Comparison of ENCODE assay signal across 15 cellular contexts in genomic region chr4:38490753-38491446, GRCh38.
A peak's percentile ranks its signal among the peaks of the same experiment; 100 is the strongest.
DNase-seq lines count a peak whose midpoint lies in the region; ATAC-seq, FAIRE-seq and TF ChIP-seq lines count a peak whose summit lies in the region.
"Had no signal": no experiment of that assay in that cellular context is flagged by ENCODE, and none has a peak within 500 bp of the region (broad histone marks: within the 10 kb centered on the region; RNA-seq: fewer than 3 reads in every experiment).

No MANE protein-coding gene starts in this region.

- peak overlapping the region; percentile 98 for H3K27ac Mint-ChIP-seq in activated naive CD4-positive, alpha-beta T cell treated with anti-CD3 and anti-CD28 coated beads, Interleukin-2, amount 50 U/mL, for 24 hours
- H3K27ac Mint-ChIP-seq: activated CD8-positive, alpha-beta memory T cell treated with anti-CD3 and anti-CD28 coated beads, Interleukin-2, amount 10 ng/mL, durations not matched to agents 7 days and 5 days had no signal

- no peaks in the 10 kb centered on the region for H3K9me3 ChIP-seq in keratinocyte (ENCODE audit: control insufficient read depth, low read depth, low read length)
- H3K9me3 ChIP-seq in sigmoid colon, result no peaks in the 10 kb centered on the region
- H3K9me3 ChIP-seq: prostate gland, uterus had no signal

- peak overlapping the region; percentile 87 for H3K4me3 Mint-ChIP-seq in activated naive CD4-positive, alpha-beta T cell treated with anti-CD3 and anti-CD28 coated beads, Interleukin-2, amount 50 U/mL, for 24 hours
- H3K4me3 Mint-ChIP-seq: activated CD8-positive, alpha-beta memory T cell treated with anti-CD3 and anti-CD28 coated beads, Interleukin-2, amount 10 ng/mL, durations not matched to agents 7 days and 5 days; CD14-positive monocyte had no signal

- no peak for TF ChIP-seq EP300 in sigmoid colon (IDR thresholded peaks at IDR 0.05)

- H3K27ac ChIP-seq in VCaP (peak overlapping the region; percentile 76), keratinocyte (ENCODE audit: control insufficient read depth, insufficient read depth, low read length) (no peak overlapping the region), sigmoid colon (peak overlapping the region in 3 of 4 donors; percentile 10 to 56 (median 34))
- H3K27ac ChIP-seq: uterus had no signal

- dilution Hi-C loops in keratinocyte (cut with MboI; ENCODE audit: extremely low pct_ligation_motif_present, low sequenced_read_pairs), result no loop called here

- no peaks in the 10 kb centered on the region for H3K9me1 ChIP-seq in keratinocyte (ENCODE audit: control insufficient read depth, extremely low read depth, insufficient read depth, low read length)

- TF ChIP-seq CTCF in VCaP (conservative IDR thresholded peaks at IDR 0.05) (no peak), keratinocyte (optimal IDR thresholded peaks at IDR 0.05 in 1 of 3, IDR thresholded peaks at IDR 0.05 in 1 of 3, conservative IDR thresholded peaks at IDR 0.05 in 1 of 3; ENCODE audit: extremely low read depth in 1 of 3, insufficient read depth in 2 of 3, low read length in 3 of 3) (no peak), sigmoid colon (IDR thresholded peaks at IDR 0.05) (no peak)

- no peaks in the 10 kb centered on the region for H3K36me3 ChIP-seq in keratinocyte (ENCODE audit: control insufficient read depth in 2 of 2, extremely low read depth in 1 of 2, insufficient read depth in 2 of 2, low read length in 2 of 2)
- no peaks in the 10 kb centered on the region for H3K36me3 ChIP-seq in sigmoid colon
- H3K36me3 ChIP-seq: prostate gland, uterus had no signal

- no peak for TF ChIP-seq POLR2A in sigmoid colon (IDR thresholded peaks at IDR 0.05)

- H3K4me2 ChIP-seq in keratinocyte (ENCODE audit: control insufficient read depth, extremely low read depth, insufficient read depth, low read depth, low read length), result no peak overlapping the region

- no peaks in the 10 kb centered on the region for H3K9me3 Mint-ChIP-seq in activated naive CD4-positive, alpha-beta T cell treated with anti-CD3 and anti-CD28 coated beads, Interleukin-2, amount 50 U/mL, for 24 hours
- H3K9me3 Mint-ChIP-seq: activated naive CD4-positive, alpha-beta T cell treated with anti-CD3 and anti-CD28 coated beads for 36 hours; CD14-positive monocyte; stimulated activated naive CD8-positive, alpha-beta T cell treated with anti-CD3 and anti-CD28 coated beads, Interleukin-15, amount 100 ng/mL, for 72 hours had no signal

- no peak for FAIRE-seq in keratinocyte (lab: Jason Lieb, UNC)

- H3K36me3 Mint-ChIP-seq in activated naive CD4-positive, alpha-beta T cell treated with anti-CD3 and anti-CD28 coated beads, Interleukin-2, amount 50 U/mL, for 24 hours, result peaks cover 1% of the 10 kb centered on the region
- H3K36me3 Mint-ChIP-seq: activated CD8-positive, alpha-beta memory T cell treated with anti-CD3 and anti-CD28 coated beads, Interleukin-2, amount 10 ng/mL, durations not matched to agents 7 days and 5 days; CD14-positive monocyte had no signal

- peaks cover 39% of the 10 kb centered on the region for H3K4me1 Mint-ChIP-seq in activated naive CD4-positive, alpha-beta T cell treated with anti-CD3 and anti-CD28 coated beads, Interleukin-2, amount 50 U/mL, for 24 hours
- H3K4me1 Mint-ChIP-seq: CD14-positive monocyte had no signal

- H3K4me1 ChIP-seq in keratinocyte (ENCODE audit: control insufficient read depth, extremely low read depth, insufficient read depth, low read length) (peaks cover 7% of the 10 kb centered on the region), sigmoid colon (peaks cover 0 to 21% (median 17%) of the 10 kb centered on the region in 4 donors)
- H3K4me1 ChIP-seq: prostate gland, uterus had no signal

- intact Hi-C loops in sigmoid colon (cut with DNase I), result no loop called here

- ATAC-seq in GM19035 (IDR thresholded peaks at IDR 0.05; ENCODE audit: unreplicated experiment), result no peak
- ATAC-seq: activated CD8-positive, alpha-beta memory T cell treated with anti-CD3 and anti-CD28 coated beads, Interleukin-2, amount 10 ng/mL, durations not matched to agents 7 days and 5 days had no signal

- peak overlapping the region; percentile 45 for H2AFZ ChIP-seq in keratinocyte (ENCODE audit: control insufficient read depth, low read length)

- H3K4me3 ChIP-seq in keratinocyte (ENCODE audit: control insufficient read depth in 2 of 3, extremely low read depth in 1 of 3, insufficient read depth in 2 of 3, low read depth in 1 of 3, low read length in 3 of 3) (no peak overlapping the region), sigmoid colon (no peak overlapping the region)
- H3K4me3 ChIP-seq: prostate gland, uterus had no signal

- 71 to 88% methylated on average over 4 of the region's 4 CpGs for WGBS in sigmoid colon, 2 donors

- no peak overlapping the region for H3K9ac ChIP-seq in keratinocyte (ENCODE audit: control insufficient read depth, extremely low read depth, insufficient read depth, low read length)

- H3K27me3 ChIP-seq in keratinocyte (ENCODE audit: control insufficient read depth, extremely low read depth, insufficient read depth, low read length) (no peaks in the 10 kb centered on the region), sigmoid colon (no peaks in the 10 kb centered on the region)
- H3K27me3 ChIP-seq: uterus had no signal

- no peaks in the 10 kb centered on the region for H4K20me1 ChIP-seq in keratinocyte (ENCODE audit: control insufficient read depth, extremely low read depth, insufficient read depth, low read length)

- DNase-seq in activated naive CD4-positive, alpha-beta T cell treated with Interleukin-2 at 50 U/mL for 16 hours, result no peak
- no peak for DNase-seq in keratinocyte (ENCODE audit: low read depth, low spot score)
- no peak for DNase-seq in sigmoid colon
- DNase-seq in cerebellar nuclear complex (lab: John Stamatoyannopoulos, UW), result no peak
- DNase-seq in D341Med (ENCODE audit: low spot score), result no peak
- DNase-seq: activated CD8-positive, alpha-beta memory T cell treated with anti-CD3 and anti-CD28 coated beads, Interleukin-2, amount 10 ng/mL, durations not matched to agents 7 days and 5 days; activated naive CD4-positive, alpha-beta T cell treated with anti-CD3 and anti-CD28 coated beads for 36 hours; NCI-H2081; stimulated activated naive CD8-positive, alpha-beta T cell treated with anti-CD3 and anti-CD28 coated beads, Interleukin-15, amount 100 ng/mL, for 72 hours; uterus had no signal

- H3K79me2 ChIP-seq in keratinocyte (ENCODE audit: control insufficient read depth, insufficient read depth, low read length), result no peaks in the 10 kb centered on the region

- no peaks in the 10 kb centered on the region for H3K27me3 Mint-ChIP-seq in activated naive CD4-positive, alpha-beta T cell treated with anti-CD3 and anti-CD28 coated beads, Interleukin-2, amount 50 U/mL, for 24 hours
- H3K27me3 Mint-ChIP-seq: stimulated activated naive CD8-positive, alpha-beta T cell treated with anti-CD3 and anti-CD28 coated beads, Interleukin-15, amount 100 ng/mL, for 72 hours had no signal
